ENCODE assay signal across 12 cellular contexts in the genomic region with DNA sequence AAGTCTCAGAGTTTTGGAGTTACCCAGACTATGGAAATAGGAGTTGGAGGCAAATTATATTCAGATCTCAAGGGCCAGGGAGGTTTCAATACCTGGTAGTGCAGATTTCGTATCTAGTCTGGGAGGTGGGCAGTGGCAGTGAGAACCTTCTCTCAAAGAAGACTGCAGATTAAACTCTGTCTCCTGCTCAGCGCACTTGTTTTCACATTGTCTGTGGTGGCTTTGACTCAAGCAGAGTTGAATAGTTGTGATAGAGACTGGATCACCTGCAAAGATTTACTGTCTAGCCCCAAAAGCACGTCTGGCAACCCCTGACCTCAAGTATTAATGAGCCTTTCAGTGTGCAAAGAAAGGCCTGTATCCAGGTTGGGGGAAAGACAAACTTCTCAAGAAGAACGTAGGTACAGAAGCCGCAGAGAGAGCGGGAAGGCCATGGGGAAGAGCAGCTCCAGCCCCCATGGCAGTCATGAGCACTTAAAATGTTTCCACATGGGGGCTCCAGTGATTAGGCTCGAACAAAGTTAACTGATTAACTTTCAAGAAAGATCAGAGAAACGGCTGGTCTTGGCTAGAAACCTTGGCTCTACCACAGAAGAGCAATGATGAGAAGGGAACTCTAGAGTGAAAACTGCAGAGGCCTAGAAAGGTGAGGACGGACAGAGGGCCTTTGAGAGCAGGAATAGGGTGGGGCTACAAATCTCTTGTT. TPM values are rescaled to one million over a fixed set of nuclear protein-coding genes. Genes with fewer than 3 reads are reported as not detected.
DNase-seq lines count a peak whose midpoint lies in the region; ATAC-seq and TF ChIP-seq lines count a peak whose summit lies in the region.
"Had no signal": no experiment of that assay in that cellular context is flagged by ENCODE, and none has a peak within 500 bp of the region (broad histone marks: within the 10 kb centered on the region; RNA-seq: fewer than 3 reads in every experiment).

No MANE protein-coding gene starts in this region.

- peaks cover 3% of the 10 kb centered on the region for H3K9me3 Mint-ChIP-seq in activated CD4-positive, alpha-beta T cell treated with anti-CD3 and anti-CD28 coated beads, Interleukin-2, amount 10 ng/mL, durations not matched to agents 24 days and 14 days
- H3K9me3 Mint-ChIP-seq in activated naive CD8-positive, alpha-beta T cell treated with anti-CD3 and anti-CD28 coated beads, Interleukin-2, amount 50 U/mL, for 24 hours, result no peaks in the 10 kb centered on the region

- peak overlapping the region; percentile 85 for H3K27ac ChIP-seq in lower lobe of right lung
- peak overlapping the region; percentile 8 to 44 for H3K27ac ChIP-seq in thoracic aorta
- H3K27ac ChIP-seq: epithelial cell of prostate, WERI-Rb-1 had no signal

- H3K27me3 ChIP-seq in lower lobe of right lung (ENCODE audit: low read depth) (no peaks in the 10 kb centered on the region), thoracic aorta (replicated peaks; ENCODE audit: insufficient read depth) (no peaks in the 10 kb centered on the region)

- H3K36me3 Mint-ChIP-seq in activated CD4-positive, alpha-beta T cell treated with anti-CD3 and anti-CD28 coated beads, Interleukin-2, amount 10 ng/mL, durations not matched to agents 24 days and 14 days (ENCODE audit: low read depth), result peaks cover 34% of the 10 kb centered on the region
- peaks cover 40% of the 10 kb centered on the region for H3K36me3 Mint-ChIP-seq in activated naive CD8-positive, alpha-beta T cell treated with anti-CD3 and anti-CD28 coated beads, Interleukin-2, amount 50 U/mL, for 24 hours (ENCODE audit: low read depth)

- no peaks in the 10 kb centered on the region for H3K27me3 Mint-ChIP-seq in activated CD4-positive, alpha-beta T cell treated with anti-CD3 and anti-CD28 coated beads, Interleukin-2, amount 10 ng/mL, durations not matched to agents 24 days and 14 days
- H3K27me3 Mint-ChIP-seq in activated naive CD8-positive, alpha-beta T cell treated with anti-CD3 and anti-CD28 coated beads, Interleukin-2, amount 50 U/mL, for 24 hours, result no peaks in the 10 kb centered on the region

- H3K27ac Mint-ChIP-seq in activated CD4-positive, alpha-beta T cell treated with anti-CD3 and anti-CD28 coated beads, Interleukin-2, amount 10 ng/mL, durations not matched to agents 24 days and 14 days, result peak overlapping the region; percentile 97
- H3K27ac Mint-ChIP-seq in activated naive CD8-positive, alpha-beta T cell treated with anti-CD3 and anti-CD28 coated beads, Interleukin-2, amount 50 U/mL, for 24 hours, result peak overlapping the region; percentile 83

- intact Hi-C loops in activated CD4-positive, alpha-beta T cell treated with anti-CD3 and anti-CD28 coated beads, Interleukin-2, amount 10 ng/mL, durations not matched to agents 24 days and 14 days (cut with micrococcal nuclease), result loop anchor here (1.0 to 10.0 kb wide), 7 partner anchors 12 to 711 kb away; a partner anchor contains a TSS
- intact Hi-C loops in lower lobe of right lung (cut with DNase I), result loop anchor here (2.0 kb wide), 1 partner anchor 133 kb away; no protein-coding TSS in a partner anchor

- peak overlapping the region; percentile 82 for H3K4me3 Mint-ChIP-seq in activated CD4-positive, alpha-beta T cell treated with anti-CD3 and anti-CD28 coated beads, Interleukin-2, amount 10 ng/mL, durations not matched to agents 24 days and 14 days
- H3K4me3 Mint-ChIP-seq in activated naive CD8-positive, alpha-beta T cell treated with anti-CD3 and anti-CD28 coated beads, Interleukin-2, amount 50 U/mL, for 24 hours, result peak overlapping the region; percentile 59

- no peaks in the 10 kb centered on the region for H3K36me3 ChIP-seq in lower lobe of right lung
- no peaks in the 10 kb centered on the region for H3K36me3 ChIP-seq in thoracic aorta
- H3K36me3 ChIP-seq: WERI-Rb-1 had no signal

- H3K9me3 ChIP-seq in lower lobe of right lung (no peaks in the 10 kb centered on the region), thoracic aorta (no peaks in the 10 kb centered on the region)
- H3K9me3 ChIP-seq: A549 had no signal

- TF ChIP-seq CTCF in lower lobe of right lung (IDR thresholded peaks at IDR 0.05) (no peak), thoracic aorta (IDR thresholded peaks at IDR 0.05) (no peak)

- peak; percentile 67 for DNase-seq in activated CD4-positive, alpha-beta T cell treated with anti-CD3 and anti-CD28 coated beads, Interleukin-2, amount 10 ng/mL, durations not matched to agents 24 days and 14 days
- no peak for DNase-seq in activated CD4-positive, alpha-beta T cell treated with anti-CD3 and anti-CD28 coated beads for 1 hour
- DNase-seq in activated naive CD8-positive, alpha-beta T cell treated with anti-CD3 and anti-CD28 coated beads, Interleukin-2, amount 50 U/mL, for 24 hours, result no peak
- no peak for DNase-seq in lower lobe of right lung
- DNase-seq in thoracic aorta (ENCODE audit: low spot score), result no peak
- DNase-seq in activated CD4-positive, CD25-positive, alpha-beta regulatory T cell (lab: John Stamatoyannopoulos, UW), result no peak
- no peak for DNase-seq in NCI-H748 treated with DMSO at 0.1 percent for 48 hours (lab: John Stamatoyannopoulos, UW)
- DNase-seq: NCI-H1436, WERI-Rb-1 had no signal

- no peak for ATAC-seq in activated naive CD8-positive, alpha-beta T cell treated with anti-CD3 and anti-CD28 coated beads, Interleukin-2, amount 50 U/mL, for 24 hours
- ATAC-seq in lower lobe of right lung (no peak), thoracic aorta (ENCODE audit: insufficient number of reproducible peaks, low FRiP score, low read depth) (no peak), GM19023 (IDR thresholded peaks at IDR 0.05; ENCODE audit: unreplicated experiment) (no peak)
- ATAC-seq: A549 had no signal

- no peak overlapping the region for H3K4me3 ChIP-seq in lower lobe of right lung
- no peak overlapping the region for H3K4me3 ChIP-seq in thoracic aorta
- H3K4me3 ChIP-seq: A549 had no signal

- H3K4me1 ChIP-seq in lower lobe of right lung (peaks cover 35% of the 10 kb centered on the region), thoracic aorta (ENCODE audit: control insufficient read depth in 1 of 2, low read depth in 2 of 2) (peaks cover 6 to 15% of the 10 kb centered on the region in 2 donors)

- peaks cover 54% of the 10 kb centered on the region for H3K4me1 Mint-ChIP-seq in activated CD4-positive, alpha-beta T cell treated with anti-CD3 and anti-CD28 coated beads, Interleukin-2, amount 10 ng/mL, durations not matched to agents 24 days and 14 days
- peaks cover 66% of the 10 kb centered on the region for H3K4me1 Mint-ChIP-seq in activated naive CD8-positive, alpha-beta T cell treated with anti-CD3 and anti-CD28 coated beads, Interleukin-2, amount 50 U/mL, for 24 hours

RNA-seq across cellular contexts. Expression of a gene that starts 15.3 kb away (rescaled TPM):
- total RNA-seq in activated CD4-positive, alpha-beta T cell treated with anti-CD3 and anti-CD28 coated beads, Interleukin-2, amount 10 ng/mL, durations not matched to agents 24 days and 14 days, result 17.5 and 17.7 TPM in 2 replicates
- total RNA-seq in lower lobe of right lung, result 6.5 TPM
- 1 to 10 TPM; 3.4 to 7.9 TPM for total RNA-seq in thoracic aorta

RNA-seq across cellular contexts. Expression of a gene that starts 46.5 kb away (rescaled TPM):
- total RNA-seq in activated CD4-positive, alpha-beta T cell treated with anti-CD3 and anti-CD28 coated beads, Interleukin-2, amount 10 ng/mL, durations not matched to agents 24 days and 14 days, result 89.2 and 90.3 TPM in 2 replicates
- total RNA-seq in lower lobe of right lung (41.0 TPM), thoracic aorta (10 to 100 TPM; 21.7 to 57.3 TPM)
